Comparison of ENCODE assay signal across 9 cellular contexts in the genomic region with DNA sequence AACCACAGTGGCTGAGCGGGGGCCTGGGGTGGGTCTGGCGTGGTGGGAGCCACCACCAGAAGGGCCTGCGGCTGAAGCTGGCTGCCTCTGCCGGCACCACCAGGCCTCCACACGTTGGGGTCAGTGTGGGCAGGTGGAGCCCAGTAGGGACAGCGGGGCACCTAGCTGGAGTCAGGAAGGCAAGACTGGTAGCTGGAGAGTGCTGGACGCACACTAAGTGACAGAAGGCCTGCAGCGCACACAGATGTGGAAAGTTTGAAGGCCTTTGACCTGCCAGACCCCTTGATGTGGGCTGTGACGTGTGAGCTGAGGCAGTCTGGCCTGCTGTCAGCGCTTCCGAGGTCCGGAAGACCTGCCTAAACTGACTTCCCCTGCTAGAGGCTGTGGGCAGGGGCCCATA. TPM values are rescaled to one million over a fixed set of nuclear protein-coding genes. Genes with fewer than 3 reads are reported as not detected.
A peak's percentile ranks its signal among the peaks of the same experiment; 100 is the strongest.
DNase-seq lines count a peak whose midpoint lies in the region; ATAC-seq, FAIRE-seq and TF ChIP-seq lines count a peak whose summit lies in the region.
"Had no signal": no experiment of that assay in that cellular context is flagged by ENCODE, and none has a peak within 500 bp of the region (broad histone marks: within the 10 kb centered on the region; RNA-seq: fewer than 3 reads in every experiment).

No MANE protein-coding gene starts in this region.

- H3K4me3 Mint-ChIP-seq in stimulated activated naive CD8-positive, alpha-beta T cell treated with anti-CD3 and anti-CD28 coated beads, Interleukin-15, Interleukin-2, amounts not matched to agents 100 ng/mL and 50 ng/mL, for 24 hours, result peak overlapping the region; percentile 42

- H3K27me3 ChIP-seq in HCT116 (ENCODE audit: insufficient read depth, low read length) (no peaks in the 10 kb centered on the region), GM12878 (replicated peaks in 1 of 2; ENCODE audit: control insufficient read depth in 2 of 2, insufficient read depth in 2 of 2, low read length in 1 of 2) (no peaks in the 10 kb centered on the region), right lobe of liver (no peaks in the 10 kb centered on the region)

- H2AFZ ChIP-seq in HCT116 (ENCODE audit: low read depth, low read length, poor library complexity, severe bottlenecking) (no peak overlapping the region), GM12878 (ENCODE audit: control insufficient read depth, low read depth, low read length) (peak overlapping the region; percentile 60)

- H4K20me1 ChIP-seq in HCT116 (ENCODE audit: insufficient read depth) (no peaks in the 10 kb centered on the region), GM12878 (ENCODE audit: control insufficient read depth, insufficient read depth) (no peaks in the 10 kb centered on the region)

- ATAC-seq in HCT116 (0 out of 2 replicates have a peak, but pooled peaks have one; percentile 3), GM12878 (peak; percentile 64), right lobe of liver (peak; percentile 2 to 12 (median 6))

- peak overlapping the region; percentile 76 for H3K27ac Mint-ChIP-seq in stimulated activated naive CD8-positive, alpha-beta T cell treated with anti-CD3 and anti-CD28 coated beads, Interleukin-15, Interleukin-2, amounts not matched to agents 100 ng/mL and 50 ng/mL, for 24 hours

- CTCF ChIA-PET in HCT116 (lab: Charles Lee) (no interaction called here), GM12878 (lab: Yijun Ruan, JAX) (interaction anchor here (1.5 kb wide), 1 partner anchor 47 kb away, joined by 5 read pairs; no protein-coding TSS in a partner anchor)

- H3K4me2 ChIP-seq in HCT116 (ENCODE audit: low read length), result peak overlapping the region; percentile 60
- H3K4me2 ChIP-seq in GM12878 (ENCODE audit: control insufficient read depth, insufficient read depth), result no peak overlapping the region

- no peaks in the 10 kb centered on the region for H3K9me3 Mint-ChIP-seq in stimulated activated naive CD8-positive, alpha-beta T cell treated with anti-CD3 and anti-CD28 coated beads, Interleukin-15, Interleukin-2, amounts not matched to agents 100 ng/mL and 50 ng/mL, for 24 hours

- H3K36me3 ChIP-seq in HCT116 (ENCODE audit: control insufficient read depth in 1 of 2, insufficient read depth in 2 of 2, low read length in 2 of 2), result no peaks in the 10 kb centered on the region
- H3K36me3 ChIP-seq in GM12878 (ENCODE audit: control insufficient read depth in 2 of 2, insufficient read depth in 2 of 2, low read length in 1 of 2), result no peaks in the 10 kb centered on the region
- H3K36me3 ChIP-seq in right lobe of liver, result no peaks in the 10 kb centered on the region

- H3K9ac ChIP-seq in HCT116 (ENCODE audit: low read length) (no peak overlapping the region), GM12878 (ENCODE audit: control insufficient read depth, insufficient read depth, low read length) (no peak overlapping the region)

- no peak for TF ChIP-seq POLR2A in HCT116 (IDR thresholded peaks at IDR 0.05; ENCODE audit: borderline replicate concordance, extremely low read depth, insufficient read depth, insufficient read length)
- TF ChIP-seq POLR2A in GM12878 (IDR thresholded peaks at IDR 0.05; ENCODE audit: low read depth, low read length), result no peak
- no peak for TF ChIP-seq POLR2A in right lobe of liver (IDR thresholded peaks at IDR 0.05)

- RAD21 ChIA-PET in HCT116 (lab: Charles Lee; ENCODE audit: low non-redundant PET in 1 of 2, low total read pairs in 2 of 2, uncharacterized antibody in 2 of 2, unreplicated experiment in 2 of 2), result no interaction called here
- RAD21 ChIA-PET in GM12878 (lab: Charles Lee; ENCODE audit: unreplicated experiment), result interaction anchor here (1.4 kb wide), 1 partner anchor 48 kb away, joined by 3 read pairs; no protein-coding TSS in a partner anchor

- POLR2A ChIA-PET in HCT116 (lab: Charles Lee) (no interaction called here), GM12878 (lab: Charles Lee) (interaction anchor here (0.6 to 1.2 kb wide), 3 partner anchors 28 to 638 kb away, joined by 3 read pairs; no protein-coding TSS in a partner anchor)

- H3K79me2 ChIP-seq in HCT116 (ENCODE audit: insufficient read depth, low read length) (peaks cover 10% of the 10 kb centered on the region; the same call in 1 of the 2 replicates), GM12878 (ENCODE audit: control insufficient read depth, insufficient read depth, low read length) (peaks cover 3% of the 10 kb centered on the region; the same call in 1 of the 2 replicates)

- H3K9me3 ChIP-seq in HCT116 (ENCODE audit: control insufficient read depth in 1 of 2, insufficient read depth in 1 of 2, low read depth in 1 of 2, low read length in 2 of 2) (no peaks in the 10 kb centered on the region), GM12878 (replicated peaks; ENCODE audit: control insufficient read depth, insufficient read depth, low read length) (no peaks in the 10 kb centered on the region; the same call in 2 of the 3 replicates), right lobe of liver (no peaks in the 10 kb centered on the region)

- no peak for FAIRE-seq in GM12878 (lab: Jason Lieb, UNC)

- H3K9me2 ChIP-seq in HCT116 (ENCODE audit: insufficient read depth), result no peaks in the 10 kb centered on the region

- TF ChIP-seq RAD21 in HCT116 (IDR thresholded peaks at IDR 0.05; ENCODE audit: low read depth) (no peak), GM12878 (IDR thresholded peaks at IDR 0.05; ENCODE audit: insufficient read depth, low read depth, low read length) (no peak)

- 85% methylated on average over 12 of the region's 12 CpGs for WGBS in GM12878 (ENCODE audit: insufficient coverage, insufficient replicate concordance, low lambda C conversion rate, missing lambda C conversion rate)
- 60% methylated on average over 1 of the region's 12 CpGs for WGBS in right lobe of liver (ENCODE audit: insufficient coverage, low coverage, low lambda C conversion rate, missing lambda C conversion rate)

- H3K27me3 Mint-ChIP-seq in stimulated activated naive CD8-positive, alpha-beta T cell treated with anti-CD3 and anti-CD28 coated beads, Interleukin-15, Interleukin-2, amounts not matched to agents 100 ng/mL and 50 ng/mL, for 24 hours, result no peaks in the 10 kb centered on the region

- SMC1A ChIA-PET in GM12878 (lab: Charles Lee; ENCODE audit: uncharacterized antibody, unreplicated experiment), result interaction anchor here (1.3 to 2.1 kb wide), 3 partner anchors 10 to 50 kb away, joined by 3 to 10 read pairs (median 8); no protein-coding TSS in a partner anchor

- peaks cover 16 to 35% of the 10 kb centered on the region in 2 experiments for H3K4me1 ChIP-seq in HCT116 (ENCODE audit: control insufficient read depth in 1 of 2, insufficient read depth in 2 of 2, low read length in 2 of 2)
- peaks cover 23% of the 10 kb centered on the region for H3K4me1 ChIP-seq in GM12878 (ENCODE audit: control insufficient read depth, insufficient read depth, low read length)
- H3K4me1 ChIP-seq in right lobe of liver, result peaks cover 0 to 44% (median 16%) of the 10 kb centered on the region in 4 donors

- no peak for TF ChIP-seq EP300 in GM12878 (IDR thresholded peaks at IDR 0.05; ENCODE audit: borderline replicate concordance in 1 of 2, control insufficient read depth in 1 of 2, low read depth in 2 of 2, low read length in 2 of 2)

- TF ChIP-seq CTCF in HCT116 (IDR thresholded peaks at IDR 0.05 in 2 of 3, conservative IDR thresholded peaks at IDR 0.05 in 1 of 3; ENCODE audit: borderline replicate concordance in 1 of 3, insufficient read depth in 1 of 3, low read depth in 2 of 3, low read length in 2 of 3) (no peak), GM12878 (IDR thresholded peaks at IDR 0.05 in 2 of 3, conservative IDR thresholded peaks at IDR 0.05 in 1 of 3; ENCODE audit: control insufficient read depth in 2 of 3, extremely low read depth in 1 of 3, insufficient read depth in 1 of 3, low read depth in 3 of 3, low read length in 3 of 3) (no peak), right lobe of liver (IDR thresholded peaks at IDR 0.05) (no peak)

- DNase-seq in HCT116 (ENCODE audit: low read depth, low spot score) (no peak), GM12878 (ENCODE audit: low read depth, low spot score) (no peak), right lobe of liver (no peak), NCI-H1436 (lab: John Stamatoyannopoulos, UW) (no peak), NOMO-1 (lab: John Stamatoyannopoulos, UW; ENCODE audit: unreplicated experiment in 2 of 2) (no peak), kidney glomerular epithelial cell (lab: John Stamatoyannopoulos, UW) (no peak)
- no peak for DNase-seq in activated CD8-positive, alpha-beta memory T cell treated with anti-CD3 and anti-CD28 coated beads, Interleukin-2, amount 50 U/mL, for 48 hours
- DNase-seq: NCI-H748 treated with DMSO at 0.1 percent for 48 hours had no signal

- H3K4me1 Mint-ChIP-seq in stimulated activated naive CD8-positive, alpha-beta T cell treated with anti-CD3 and anti-CD28 coated beads, Interleukin-15, Interleukin-2, amounts not matched to agents 100 ng/mL and 50 ng/mL, for 24 hours (ENCODE audit: low read depth), result peaks cover 90% of the 10 kb centered on the region

- H3K36me3 Mint-ChIP-seq in stimulated activated naive CD8-positive, alpha-beta T cell treated with anti-CD3 and anti-CD28 coated beads, Interleukin-15, Interleukin-2, amounts not matched to agents 100 ng/mL and 50 ng/mL, for 24 hours (ENCODE audit: low read depth), result peaks cover 9% of the 10 kb centered on the region

- in situ Hi-C loops in GM12878 (cut with MboI), result no loop called here

- intact Hi-C loops in HCT116 (cut with micrococcal nuclease), result no loop called here
- intact Hi-C loops in GM12878 (cut with micrococcal nuclease; ENCODE audit: unreplicated experiment), result no loop called here
- intact Hi-C loops in right lobe of liver (cut with DNase I), result no loop called here

- BruUV-seq in HCT116 (replicated peaks; lab: Mats Ljungman, UMichigan) (no TSS peak), GM12878 (replicated peaks; lab: Mats Ljungman, UMichigan) (no TSS peak)

- no peak overlapping the region for H3K4me3 ChIP-seq in HCT116 (replicated peaks in 1 of 2; ENCODE audit: low read depth in 1 of 2, low read length in 2 of 2)
- no peak overlapping the region for H3K4me3 ChIP-seq in GM12878
- H3K4me3 ChIP-seq in right lobe of liver, result no peak overlapping the region

- H3K27ac ChIP-seq in HCT116 (ENCODE audit: low read depth, low read length), result peak overlapping the region; percentile 36
- H3K27ac ChIP-seq in GM12878 (ENCODE audit: control insufficient read depth, insufficient read depth), result no peak overlapping the region; the same call in 1 of the 2 replicates
- H3K27ac ChIP-seq in right lobe of liver, result peak overlapping the region; percentile 73 to 88 (median 86)

RNA-seq across cellular contexts. Expression of a gene that starts 26.3 kb away (rescaled TPM):
- 22.2 TPM for total RNA-seq in HCT116 (2021; ENCODE audit: unreplicated experiment)
- polyA plus RNA-seq in HCT116 (2012), result 20.3 and 22.3 TPM in 2 replicates
- total RNA-seq in GM12878 (2013; cell fraction: nucleolus; rRNA removed), result 78.3 and 86.3 TPM in 2 replicates
- total RNA-seq in GM12878 (2014; rRNA removed), result 4.6 and 5.6 TPM in 2 replicates
- 3.5 and 4.7 TPM in 2 replicates for total RNA-seq in GM12878 (2014; rRNA removed; fragmentation: Illumina TruSeq; extraction: Trizol)
- total RNA-seq in GM12878 (2021), result 21.8 and 23.3 TPM in 2 replicates
- 3.7 TPM for polyA plus RNA-seq in GM12878 (2011; ENCODE audit: low read depth)
- 5.4 and 10.3 TPM in 2 replicates for polyA plus RNA-seq in GM12878 (2011; rRNA removed)
- polyA plus RNA-seq in GM12878 (2011; cell fraction: cytosol; rRNA removed), result 12.8 and 13.0 TPM in 2 replicates
- polyA plus RNA-seq in GM12878 (2011; cell fraction: nucleus; rRNA removed), result 27.3 and 31.5 TPM in 2 replicates
- 9.1 and 12.8 TPM in 2 replicates for polyA plus RNA-seq in GM12878 (2012)
- polyA plus RNA-seq in GM12878 (2014; fragmentation: Illumina TruSeq; extraction: Trizol), result 3.2 and 6.4 TPM in 2 replicates
- polyA plus RNA-seq in GM12878 (2014; fragmentation: Nextera tagmentation; extraction: Ambion mirVana), result under 1 TPM; 0.91 to 0.95 TPM
- polyA plus RNA-seq in GM12878 (2014; rRNA removed), result 10.0 and 14.3 TPM in 2 replicates
- 1 to 10 TPM; 6.3 to 6.7 TPM for polyA plus RNA-seq in GM12878 (2016; fragmentation: Nextera tagmentation; extraction: Ambion mirVana)
- polyA minus RNA-seq in GM12878 (2011; rRNA and poly(A)+ RNA removed), result 20.2 and 34.1 TPM in 2 replicates
- 14.3 and 17.9 TPM in 2 replicates for polyA minus RNA-seq in GM12878 (2011; cell fraction: cytosol; rRNA and poly(A)+ RNA removed)
- polyA minus RNA-seq in GM12878 (2011; cell fraction: nucleus; rRNA and poly(A)+ RNA removed), result 23.7 and 38.9 TPM in 2 replicates
- total RNA-seq in right lobe of liver, result 10 to 100 TPM; 10.7 to 20.4 (median 18.9) TPM

Comparison
In these comparisons a context has a peak if more than half of its experiments do, and no peak if none do; other contexts are left out.
1. ATAC-seq: peak in every context shown above with its lines; median percentile 64 in GM12878; 6 in right lobe of liver; 3 in HCT116.